15 cellular contexts compared by ENCODE assay signal in genomic region chr11:118641463-118642019, GRCh38. TPM values are rescaled to one million over a fixed set of nuclear protein-coding genes. Genes with fewer than 3 reads are reported as not detected.
A peak's percentile ranks its signal among the peaks of the same experiment; 100 is the strongest.
DNase-seq lines count a peak whose midpoint lies in the region; ATAC-seq and TF ChIP-seq lines count a peak whose summit lies in the region.
"Had no signal": no experiment of that assay in that cellular context is flagged by ENCODE, and none has a peak within 500 bp of the region (broad histone marks: within the 10 kb centered on the region; RNA-seq: fewer than 3 reads in every experiment).

No MANE protein-coding gene starts in this region.

- H3K9me3 Mint-ChIP-seq in endothelial cell (ENCODE audit: unreplicated experiment): no peaks in the 10 kb centered on the region
- no peaks in the 10 kb centered on the region for H3K9me3 Mint-ChIP-seq in activated T-cell treated with anti-CD3 and anti-CD28 coated beads, Interleukin-2, amount 50 U/mL, for 72 hours
- H3K9me3 Mint-ChIP-seq: activated CD4-positive, alpha-beta memory T cell treated with anti-CD3 and anti-CD28 coated beads, Interleukin-2, amount 10 ng/mL, durations not matched to agents 7 days and 5 days; activated naive CD4-positive, alpha-beta T cell treated with anti-CD3 and anti-CD28 coated beads, Interleukin-2, amount 10 ng/mL, durations not matched to agents 7 days and 5 days; T-cell had no signal

- no peaks in the 10 kb centered on the region for H3K27me3 ChIP-seq in BE2C

- H3K4me1 Mint-ChIP-seq in endothelial cell (ENCODE audit: unreplicated experiment): peaks cover 7% of the 10 kb centered on the region
- peaks cover 5% of the 10 kb centered on the region for H3K4me1 Mint-ChIP-seq in activated T-cell treated with anti-CD3 and anti-CD28 coated beads, Interleukin-2, amount 50 U/mL, for 72 hours (ENCODE audit: low read depth)
- H3K4me1 Mint-ChIP-seq: activated CD4-positive, alpha-beta memory T cell treated with anti-CD3 and anti-CD28 coated beads, Interleukin-2, amount 10 ng/mL, durations not matched to agents 7 days and 5 days; activated naive CD4-positive, alpha-beta T cell treated with anti-CD3 and anti-CD28 coated beads, Interleukin-2, amount 10 ng/mL, durations not matched to agents 7 days and 5 days; T-cell had no signal

- peaks cover 19% of the 10 kb centered on the region for H3K36me3 Mint-ChIP-seq in endothelial cell (ENCODE audit: low read depth, unreplicated experiment)
- H3K36me3 Mint-ChIP-seq in activated T-cell treated with anti-CD3 and anti-CD28 coated beads, Interleukin-2, amount 50 U/mL, for 72 hours (ENCODE audit: insufficient read depth in 2 of 2): no peaks in the 10 kb centered on the region
- H3K36me3 Mint-ChIP-seq: activated naive CD4-positive, alpha-beta T cell treated with anti-CD3 and anti-CD28 coated beads, Interleukin-2, amount 10 ng/mL, durations not matched to agents 7 days and 5 days; T-cell had no signal

- H3K4me3 ChIP-seq in BE2C (ENCODE audit: low read depth, low read length): no peak overlapping the region

- peaks cover 25% of the 10 kb centered on the region; the same call in 1 of the 2 replicates for H3K36me3 ChIP-seq in BE2C

- peaks cover 22% of the 10 kb centered on the region for H3K4me1 ChIP-seq in BE2C

- no peak for ATAC-seq in activated T-cell treated with anti-CD3 and anti-CD28 coated beads, Interleukin-2, amount 50 U/mL, for 72 hours (replicated peaks in 1 of 2)
- ATAC-seq: T-cell had no signal

- peaks cover 9% of the 10 kb centered on the region for H3K27me3 Mint-ChIP-seq in endothelial cell (ENCODE audit: unreplicated experiment)
- H3K27me3 Mint-ChIP-seq in activated T-cell treated with anti-CD3 and anti-CD28 coated beads, Interleukin-2, amount 50 U/mL, for 72 hours (ENCODE audit: low read depth): no peaks in the 10 kb centered on the region
- H3K27me3 Mint-ChIP-seq: activated CD4-positive, alpha-beta memory T cell treated with anti-CD3 and anti-CD28 coated beads, Interleukin-2, amount 10 ng/mL, durations not matched to agents 7 days and 5 days; T-cell had no signal

- no peaks in the 10 kb centered on the region for H3K9me3 ChIP-seq in BE2C

- TF ChIP-seq CTCF in BE2C (IDR thresholded peaks at IDR 0.05; ENCODE audit: low read depth, low read length): no peak
- no peak for TF ChIP-seq CTCF in endothelial cell (IDR thresholded peaks at IDR 0.05; ENCODE audit: unreplicated experiment)

- peak overlapping the region; percentile 18 for H3K27ac Mint-ChIP-seq in endothelial cell (ENCODE audit: unreplicated experiment)
- H3K27ac Mint-ChIP-seq in activated T-cell treated with anti-CD3 and anti-CD28 coated beads, Interleukin-2, amount 50 U/mL, for 72 hours: no peak overlapping the region
- H3K27ac Mint-ChIP-seq: activated CD4-positive, alpha-beta memory T cell treated with anti-CD3 and anti-CD28 coated beads, Interleukin-2, amount 10 ng/mL, durations not matched to agents 7 days and 5 days; activated naive CD4-positive, alpha-beta T cell treated with anti-CD3 and anti-CD28 coated beads, Interleukin-2, amount 10 ng/mL, durations not matched to agents 7 days and 5 days; T-cell had no signal

- DNase-seq in BE2C (peak; percentile 82), NCI-H1092 (lab: John Stamatoyannopoulos, UW) (peak; percentile 63), NCI-H69 (lab: John Stamatoyannopoulos, UW) (peak; percentile 98), endothelial cell (ENCODE audit: low spot score) (no peak), iPS-NIHi11 (ENCODE audit: low spot score) (no peak), DMS114 treated with DMSO at 0.1 percent for 48 hours (lab: John Stamatoyannopoulos, UW; ENCODE audit: unreplicated experiment) (no peak), amygdala (lab: John Stamatoyannopoulos, UW) (no peak)
- DNase-seq in activated T-cell treated with anti-CD3 and anti-CD28 coated beads, Interleukin-2, amount 50 U/mL, for 72 hours: no peak
- DNase-seq: activated CD4-positive, alpha-beta memory T cell treated with anti-CD3 and anti-CD28 coated beads, Interleukin-2, amount 10 ng/mL, durations not matched to agents 7 days and 5 days; activated naive CD4-positive, alpha-beta T cell treated with anti-CD3 and anti-CD28 coated beads, Interleukin-2, amount 10 ng/mL, durations not matched to agents 7 days and 5 days; NCI-H446 treated with DMSO at 0.1 percent for 48 hours; T-cell had no signal

- H3K4me3 Mint-ChIP-seq in endothelial cell (ENCODE audit: unreplicated experiment): no peak overlapping the region
- H3K4me3 Mint-ChIP-seq in activated T-cell treated with anti-CD3 and anti-CD28 coated beads, Interleukin-2, amount 50 U/mL, for 72 hours: no peak overlapping the region
- H3K4me3 Mint-ChIP-seq: activated CD4-positive, alpha-beta memory T cell treated with anti-CD3 and anti-CD28 coated beads, Interleukin-2, amount 10 ng/mL, durations not matched to agents 7 days and 5 days; activated naive CD4-positive, alpha-beta T cell treated with anti-CD3 and anti-CD28 coated beads, Interleukin-2, amount 10 ng/mL, durations not matched to agents 7 days and 5 days; T-cell had no signal

RNA-seq across cellular contexts. Expression of gene PHLDB1, which starts 34.1 kb away (rescaled TPM):
- polyA plus RNA-seq in BE2C (2012; ENCODE audit: insufficient read depth, insufficient read length, low read depth): 33.9 TPM
- 45.4 TPM for total RNA-seq in endothelial cell (ENCODE audit: unreplicated experiment)
- 1 to 10 TPM; 3.6 to 3.8 TPM for total RNA-seq in activated T-cell treated with anti-CD3 and anti-CD28 coated beads, Interleukin-2, amount 50 U/mL, for 72 hours

RNA-seq across cellular contexts. Expression of gene TREH, which starts 37.9 kb away (rescaled TPM):
- not detected for polyA plus RNA-seq in BE2C (2012; ENCODE audit: insufficient read depth, insufficient read length, low read depth)
- total RNA-seq in endothelial cell (ENCODE audit: unreplicated experiment): not detected
- not detected for total RNA-seq in activated T-cell treated with anti-CD3 and anti-CD28 coated beads, Interleukin-2, amount 50 U/mL, for 72 hours
- total RNA-seq: activated CD4-positive, alpha-beta memory T cell treated with anti-CD3 and anti-CD28 coated beads, Interleukin-2, amount 10 ng/mL, durations not matched to agents 7 days and 5 days; dermis microvascular lymphatic vessel endothelial cell; pulmonary artery endothelial cell; T-cell; temporal lobe had no signal

Comparison
In these comparisons a context has a peak if more than half of its experiments do, and no peak if none do; other contexts are left out.
1. DNase-seq: peak in BE2C (single experiment), NCI-H1092 (single experiment) and NCI-H69 (single experiment); none in endothelial cell (single experiment), iPS-NIHi11 (single experiment), DMS114 treated with DMSO at 0.1 percent for 48 hours (single experiment), amygdala (0 of 56) and activated T-cell treated with anti-CD3 and anti-CD28 coated beads, Interleukin-2, amount 50 U/mL, for 72 hours (0 of 2).